8 cellular contexts compared by ENCODE assay signal in the genomic region with DNA sequence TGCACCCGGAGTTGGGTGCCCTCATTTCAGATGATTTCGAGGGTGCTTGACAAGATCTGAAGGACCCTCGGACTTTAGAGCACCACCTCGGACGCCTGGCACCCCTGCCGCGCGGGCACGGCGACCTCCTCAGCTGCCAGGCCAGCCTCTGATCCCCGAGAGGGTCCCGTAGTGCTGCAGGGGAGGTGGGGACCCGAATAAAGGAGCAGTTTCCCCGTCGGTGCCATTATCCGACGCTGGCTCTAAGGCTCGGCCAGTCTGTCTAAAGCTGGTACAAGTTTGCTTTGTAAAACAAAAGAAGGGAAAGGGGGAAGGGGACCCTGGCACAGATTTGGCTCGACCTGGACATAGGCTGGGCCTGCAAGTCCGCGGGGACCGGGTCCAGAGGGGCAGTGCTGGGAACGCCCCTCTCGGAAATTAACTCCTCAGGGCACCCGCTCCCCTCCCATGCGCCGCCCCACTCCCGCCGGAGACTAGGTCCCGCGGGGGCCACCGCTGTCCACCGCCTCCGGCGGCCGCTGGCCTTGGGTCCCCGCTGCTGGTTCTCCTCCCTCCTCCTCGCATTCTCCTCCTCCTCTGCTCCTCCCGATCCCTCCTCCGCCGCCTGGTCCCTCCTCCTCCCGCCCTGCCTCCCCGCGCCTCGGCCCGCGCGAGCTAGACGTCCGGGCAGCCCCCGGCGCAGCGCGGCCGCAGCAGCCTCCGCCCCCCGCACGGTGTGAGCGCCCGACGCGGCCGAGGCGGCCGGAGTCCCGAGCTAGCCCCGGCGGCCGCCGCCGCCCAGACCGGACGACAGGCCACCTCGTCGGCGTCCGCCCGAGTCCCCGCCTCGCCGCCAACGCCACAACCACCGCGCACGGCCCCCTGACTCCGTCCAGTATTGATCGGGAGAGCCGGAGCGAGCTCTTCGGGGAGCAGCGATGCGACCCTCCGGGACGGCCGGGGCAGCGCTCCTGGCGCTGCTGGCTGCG. TPM values are rescaled to one million over a fixed set of nuclear protein-coding genes. Genes with fewer than 3 reads are reported as not detected.
DNase-seq lines count a peak whose midpoint lies in the region; ATAC-seq and TF ChIP-seq lines count a peak whose summit lies in the region.

TSS of gene EGFR (plus strand) at position 657 of the 968 bp plus-strand sequence. CDS start at position 918, 261 bp downstream.

- DNase-seq in BJ (ENCODE audit: low read depth) (peak; percentile 24), amniotic epithelial cell (ENCODE audit: low read depth) (peak; percentile 73), cardiac septum (ENCODE audit: low spot score) (peak; percentile 81), osteocyte (ENCODE audit: extremely low spot score, unreplicated experiment) (peak; percentile 91), NCI-H187 (lab: John Stamatoyannopoulos, UW) (no peak), NCI-H1930 (lab: John Stamatoyannopoulos, UW) (no peak)

- H3K4me1 Mint-ChIP-seq in osteocyte (ENCODE audit: unreplicated experiment), result peaks cover 39% of the 10 kb centered on the region

- no peaks in the 10 kb centered on the region for H3K27me3 Mint-ChIP-seq in osteocyte (ENCODE audit: unreplicated experiment)

- H3K36me3 ChIP-seq in BJ (ENCODE audit: control insufficient read depth, insufficient read depth, low read length), result no peaks in the 10 kb centered on the region

- peak within 1 kb of the TSS; percentile 87 for H3K4me3 ChIP-seq in BJ (ENCODE audit: low read depth, low read length)

- peak within 1 kb of the TSS; percentile 47 for H3K27ac Mint-ChIP-seq in osteocyte (ENCODE audit: unreplicated experiment)

- no peaks in the 10 kb centered on the region for H3K36me3 Mint-ChIP-seq in osteocyte (ENCODE audit: unreplicated experiment)

- H3K4me3 Mint-ChIP-seq in osteocyte (ENCODE audit: unreplicated experiment), result peak within 1 kb of the TSS; percentile 79

- POLR2A ChIA-PET in BJ (lab: Charles Lee), result interaction anchor here (0.6 kb wide), 1 partner anchor 22 kb away, joined by 4 read pairs; no protein-coding TSS in a partner anchor

- H3K27me3 ChIP-seq in BJ (ENCODE audit: control insufficient read depth, insufficient read depth, low read length), result no peaks in the 10 kb centered on the region

- intact Hi-C loops in cardiac septum (cut with DNase I), result loop anchor here (5.0 kb wide), 1 partner anchor 109 kb away; no protein-coding TSS in a partner anchor

- ATAC-seq in HG02759 (IDR thresholded peaks at IDR 0.05; ENCODE audit: unreplicated experiment), result peak; percentile 56
- ATAC-seq in GM21619 (IDR thresholded peaks at IDR 0.05; ENCODE audit: unreplicated experiment), result no peak

- no peak for TF ChIP-seq CTCF in BJ (IDR thresholded peaks at IDR 0.05; ENCODE audit: insufficient read depth, low read depth, low read length)
- no peak for TF ChIP-seq CTCF in osteocyte (IDR thresholded peaks at IDR 0.05)

- CTCF ChIA-PET in BJ (lab: Yijun Ruan, JAX), result interaction anchor here (0.8 to 6.8 kb wide), 8 partner anchors 16 to 236 kb away, joined by 3 to 54 read pairs (median 5); no protein-coding TSS in a partner anchor

- peaks cover 2% of the 10 kb centered on the region for H3K9me3 Mint-ChIP-seq in osteocyte (ENCODE audit: unreplicated experiment)

RNA-seq across cellular contexts. Expression of gene EGFR, which starts in this region (rescaled TPM):
- 22.9 and 34.0 TPM in 2 replicates for polyA plus RNA-seq in BJ (2011; rRNA removed)
- 57.6 and 66.4 TPM in 2 replicates for polyA minus RNA-seq in BJ (2011; rRNA and poly(A)+ RNA removed)
- 7.6 TPM for total RNA-seq in cardiac septum
- 56.2 and 56.5 TPM in 2 replicates for total RNA-seq in osteocyte

Comparison
In these comparisons a context has a peak if more than half of its experiments do, and no peak if none do; other contexts are left out.
1. DNase-seq: peak in BJ (single experiment), amniotic epithelial cell (single experiment), cardiac septum (single experiment) and osteocyte (single experiment); none in NCI-H187 (0 of 2) and NCI-H1930 (0 of 2).